18 cellular contexts compared by ENCODE assay signal in the genomic region with DNA sequence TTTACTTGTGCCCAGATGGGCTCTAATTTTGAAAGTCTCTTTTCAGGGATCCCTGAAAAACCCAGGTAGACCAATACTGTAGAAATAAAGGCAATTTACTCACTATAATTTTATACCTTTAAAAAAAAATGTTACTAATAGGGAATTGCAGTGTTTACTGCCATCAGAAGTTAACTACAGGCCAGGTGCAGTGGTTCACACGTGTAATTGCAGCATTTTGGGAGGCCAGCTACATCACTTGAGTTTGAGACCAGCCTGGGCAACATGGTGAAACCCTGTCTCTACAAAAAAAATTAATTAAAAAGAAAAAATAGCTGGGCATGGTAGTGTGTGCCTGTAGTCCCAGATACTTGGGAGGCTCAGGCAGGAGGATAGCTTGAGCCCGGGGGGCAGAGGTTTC. TPM values are rescaled to one million over a fixed set of nuclear protein-coding genes. Genes with fewer than 3 reads are reported as not detected.
DNase-seq lines count a peak whose midpoint lies in the region; ATAC-seq and TF ChIP-seq lines count a peak whose summit lies in the region.
"Had no signal": no experiment of that assay in that cellular context is flagged by ENCODE, and none has a peak within 500 bp of the region (broad histone marks: within the 10 kb centered on the region; RNA-seq: fewer than 3 reads in every experiment).

No MANE protein-coding gene starts in this region.

- H3K9me3 Mint-ChIP-seq in memory B cell = no peaks in the 10 kb centered on the region
- peaks cover 0 to 5% of the 10 kb centered on the region in 2 donors for H3K9me3 Mint-ChIP-seq in stimulated activated naive B cell treated with anti-CD40 and anti-IgM and Interleukin-4, amounts not matched to agents 10 μg/mL and 1 μg/mL and 100 μg/mL, for 72 hours

- H3K36me3 Mint-ChIP-seq in memory B cell = peaks cover 7% of the 10 kb centered on the region
- peaks cover 12 to 28% of the 10 kb centered on the region in 2 donors for H3K36me3 Mint-ChIP-seq in stimulated activated naive B cell treated with anti-CD40 and anti-IgM and Interleukin-4, amounts not matched to agents 10 μg/mL and 1 μg/mL and 100 μg/mL, for 72 hours

- H3K4me1 ChIP-seq in Panc1 (ENCODE audit: control insufficient read depth, insufficient read depth, low read length) = peaks cover 66% of the 10 kb centered on the region
- peaks cover 0 to 14% (median 0%) of the 10 kb centered on the region in 4 donors for H3K4me1 ChIP-seq in right lobe of liver

- POLR2A ChIA-PET in Panc1 (lab: Charles Lee) = no interaction called here

- CTCF ChIA-PET in Panc1 (lab: Charles Lee) = no interaction called here

- TF ChIP-seq POLR2A in right lobe of liver (IDR thresholded peaks at IDR 0.05) = no peak

- H3K27ac ChIP-seq in Panc1 (ENCODE audit: low read length) = no peak overlapping the region
- H3K27ac ChIP-seq in right lobe of liver = no peak overlapping the region

- ATAC-seq in Panc1 (0 out of 2 replicates have a peak, but pooled peaks have one; percentile 49), memory B cell (ENCODE audit: low read depth) (no peak), right lobe of liver (no peak)
- no peak for ATAC-seq in stimulated activated naive B cell treated with anti-CD40 and anti-IgM and Interleukin-4, amounts not matched to agents 10 μg/mL and 1 μg/mL and 100 μg/mL, for 72 hours (replicated peaks)
- ATAC-seq: SK-N-SH treated with all-trans-retinoic acid at 6 μM for 48 hours had no signal

- no peak overlapping the region for H3K4me3 Mint-ChIP-seq in memory B cell
- H3K4me3 Mint-ChIP-seq in stimulated activated naive B cell treated with anti-CD40 and anti-IgM and Interleukin-4, amounts not matched to agents 10 μg/mL and 1 μg/mL and 100 μg/mL, for 72 hours = no peak overlapping the region

- DNase-seq in Panc1 (ENCODE audit: low read depth, low spot score) = no peak
- no peak for DNase-seq in memory B cell (ENCODE audit: low spot score in 2 of 2)
- no peak for DNase-seq in stimulated activated naive B cell treated with anti-CD40 and anti-IgM and Interleukin-4, amounts not matched to agents 10 μg/mL and 1 μg/mL and 100 μg/mL, for 72 hours
- no peak for DNase-seq in right lobe of liver
- no peak for DNase-seq in cerebellar nuclear complex (lab: John Stamatoyannopoulos, UW)
- no peak for DNase-seq in stimulated activated CD4-positive, alpha-beta T cell treated with anti-CD3 and anti-CD28 coated beads, Interleukin-4, amount 100 ng/mL, for 4 hours
- DNase-seq: AML-193; CD4-positive, alpha-beta T cell; EL; GOT3; Kasumi-1; NCI-H1105; NCI-H1694 treated with DMSO at 0.1 percent for 48 hours; NCI-H345; NCI-H526; SHP77 had no signal

- H3K27me3 ChIP-seq in Panc1 (ENCODE audit: control insufficient read depth, insufficient read depth, low read length) (no peaks in the 10 kb centered on the region), right lobe of liver (no peaks in the 10 kb centered on the region)

- TF ChIP-seq CTCF in GM12872 (IDR thresholded peaks at IDR 0.05; ENCODE audit: insufficient read depth, low read depth, low read length) = peak; percentile 14; the same call in 1 of the 3 replicates
- TF ChIP-seq CTCF in Panc1 (IDR thresholded peaks at IDR 0.05) = no peak
- no peak for TF ChIP-seq CTCF in right lobe of liver (IDR thresholded peaks at IDR 0.05)

- H3K9me3 ChIP-seq in Panc1 (ENCODE audit: control insufficient read depth, insufficient read depth, low read depth, low read length) (no peaks in the 10 kb centered on the region), right lobe of liver (no peaks in the 10 kb centered on the region)

- no peak overlapping the region for H3K4me3 ChIP-seq in Panc1 (ENCODE audit: low read depth in 2 of 2, low read length in 2 of 2)
- no peak overlapping the region for H3K4me3 ChIP-seq in right lobe of liver

- in situ Hi-C loops in Panc1 (cut with HindIII; ENCODE audit: low pct_unique_long_range_greater_than_20kb, low sequenced_read_pairs) = no loop called here

- peak overlapping the region; percentile 31 for H3K27ac Mint-ChIP-seq in memory B cell
- H3K27ac Mint-ChIP-seq in stimulated activated naive B cell treated with anti-CD40 and anti-IgM and Interleukin-4, amounts not matched to agents 10 μg/mL and 1 μg/mL and 100 μg/mL, for 72 hours = peak overlapping the region; percentile 20
- H3K27ac Mint-ChIP-seq: CD4-positive, alpha-beta T cell had no signal

- WGBS in right lobe of liver (ENCODE audit: insufficient coverage, low coverage, low lambda C conversion rate, missing lambda C conversion rate) = 69% methylated on average over 2 of the region's 2 CpGs

- no peaks in the 10 kb centered on the region; the same call in 1 of the 2 replicates for H3K36me3 ChIP-seq in Panc1 (ENCODE audit: control insufficient read depth, insufficient read depth, low read length)
- H3K36me3 ChIP-seq in right lobe of liver = no peaks in the 10 kb centered on the region

- H3K27me3 Mint-ChIP-seq in memory B cell = no peaks in the 10 kb centered on the region
- H3K27me3 Mint-ChIP-seq in stimulated activated naive B cell treated with anti-CD40 and anti-IgM and Interleukin-4, amounts not matched to agents 10 μg/mL and 1 μg/mL and 100 μg/mL, for 72 hours = no peaks in the 10 kb centered on the region
- H3K27me3 Mint-ChIP-seq: CD4-positive, alpha-beta T cell had no signal

- BruUV-seq in Panc1 (replicated peaks; lab: Mats Ljungman, UMichigan) = no TSS peak

- intact Hi-C loops in Panc1 (cut with micrococcal nuclease; ENCODE audit: unreplicated experiment) (no loop called here), right lobe of liver (cut with DNase I) (no loop called here)

- H3K4me1 Mint-ChIP-seq in memory B cell = peaks cover 51% of the 10 kb centered on the region
- H3K4me1 Mint-ChIP-seq in stimulated activated naive B cell treated with anti-CD40 and anti-IgM and Interleukin-4, amounts not matched to agents 10 μg/mL and 1 μg/mL and 100 μg/mL, for 72 hours = peaks cover 42 to 69% of the 10 kb centered on the region in 2 donors

RNA-seq across cellular contexts. Expression of a gene that starts 10.2 kb away (rescaled TPM):
- total RNA-seq in Panc1 (2021; ENCODE audit: unreplicated experiment) (82.0 TPM), right lobe of liver (10 to 100 TPM; 11.5 to 25.4 (median 14.6) TPM)
- polyA plus RNA-seq in Panc1 (2012; ENCODE audit: insufficient read length) = 36.1 TPM
